ENCODE assay signal across 11 cellular contexts in genomic region chr12:27610380-27610779, GRCh38.
A peak's percentile ranks its signal among the peaks of the same experiment; 100 is the strongest.
DNase-seq lines count a peak whose midpoint lies in the region; ATAC-seq and TF ChIP-seq lines count a peak whose summit lies in the region.
"Had no signal": no experiment of that assay in that cellular context is flagged by ENCODE, and none has a peak within 500 bp of the region (broad histone marks: within the 10 kb centered on the region; RNA-seq: fewer than 3 reads in every experiment).

No MANE protein-coding gene starts in this region.

- peak overlapping the region; percentile 27 for H3K27ac ChIP-seq in osteoblast (ENCODE audit: low read depth, low read length)
- peak overlapping the region in 1 of 2 donors; percentile 29 for H3K27ac ChIP-seq in coronary artery
- H3K27ac ChIP-seq: right lobe of liver had no signal

- peak; percentile 37 for DNase-seq in GM03348 (ENCODE audit: low spot score)
- peak; percentile 91 for DNase-seq in NCI-H2081 treated with DMSO at 0.1 percent for 48 hours (lab: John Stamatoyannopoulos, UW)
- peak; percentile 52 for DNase-seq in dermis blood vessel endothelial cell
- peak; percentile 50 for DNase-seq in osteoblast (ENCODE audit: insufficient read length, low spot score, missing footprints)
- DNase-seq in activated CD8-positive, alpha-beta memory T cell treated with anti-CD3 and anti-CD28 coated beads for 24 hours: no peak
- DNase-seq in coronary artery (ENCODE audit: low spot score): no peak
- DNase-seq in NOMO-1 treated with DMSO at 0.1 percent for 48 hours (lab: John Stamatoyannopoulos, UW; ENCODE audit: unreplicated experiment): no peak
- DNase-seq: activated CD4-positive, CD25-positive, alpha-beta regulatory T cell treated with anti-CD3 and anti-CD28 coated beads, Interleukin-2, amount 50 U/mL, for 72 hours; NCI-H187 treated with DMSO at 0.1 percent for 48 hours; right lobe of liver had no signal

- peaks cover 3% of the 10 kb centered on the region for H3K36me3 ChIP-seq in osteoblast (ENCODE audit: insufficient read depth, low read length)
- H3K36me3 ChIP-seq: right lobe of liver had no signal

- peak overlapping the region; percentile 15 for H3K4me2 ChIP-seq in osteoblast (ENCODE audit: insufficient read depth, low read length)

- no peaks in the 10 kb centered on the region for H3K9me3 ChIP-seq in osteoblast (ENCODE audit: low read depth, low read length)
- H3K9me3 ChIP-seq: right lobe of liver had no signal

- H4K20me1 ChIP-seq in osteoblast (ENCODE audit: insufficient read depth, low read length): no peaks in the 10 kb centered on the region

- ATAC-seq in GM21367 (IDR thresholded peaks at IDR 0.05; ENCODE audit: unreplicated experiment): no peak

- H3K79me2 ChIP-seq in osteoblast (ENCODE audit: insufficient read depth, low read length): peaks cover 92% of the 10 kb centered on the region

- no peaks in the 10 kb centered on the region for H3K27me3 ChIP-seq in osteoblast (ENCODE audit: insufficient read depth, low read length)
- H3K27me3 ChIP-seq: right lobe of liver had no signal

- TF ChIP-seq CTCF in osteoblast (IDR thresholded peaks at IDR 0.05; ENCODE audit: extremely low read depth, low read depth, low read length): no peak
- TF ChIP-seq CTCF in coronary artery (IDR thresholded peaks at IDR 0.05): no peak

- H3K4me1 ChIP-seq in osteoblast (ENCODE audit: insufficient read depth, low read length): peaks cover 51% of the 10 kb centered on the region

- H3K4me3 ChIP-seq in osteoblast (ENCODE audit: insufficient read depth, low read length) (no peak overlapping the region), coronary artery (no peak overlapping the region)
- H3K4me3 ChIP-seq: right lobe of liver had no signal

- H2AFZ ChIP-seq in osteoblast (ENCODE audit: low read length): no peak overlapping the region

Comparison
In these comparisons a context has a peak if more than half of its experiments do, and no peak if none do; other contexts are left out.
1. DNase-seq: peak in GM03348 (single experiment), NCI-H2081 treated with DMSO at 0.1 percent for 48 hours (single experiment), dermis blood vessel endothelial cell (single experiment) and osteoblast (single experiment); none in activated CD8-positive, alpha-beta memory T cell treated with anti-CD3 and anti-CD28 coated beads for 24 hours (single experiment), coronary artery (single experiment) and NOMO-1 treated with DMSO at 0.1 percent for 48 hours (single experiment).